ENCODE assay signal across 1 cellular context in genomic region chr17:61454095-61454931, GRCh38.
TF ChIP-seq lines count a peak whose summit lies in the region.

No MANE protein-coding gene starts in this region.

TF ChIP-seq in GM12878, 131 proteins besides CTCF, POLR2A, EP300 and RAD21:
- no peak for TF ChIP-seq IRF5 (IDR thresholded peaks at IDR 0.05; ENCODE audit: borderline replicate concordance)
- TF ChIP-seq BACH1 (IDR thresholded peaks at IDR 0.05; ENCODE audit: borderline replicate concordance), result no peak
- peak; percentile 75 for TF ChIP-seq SUZ12 (IDR thresholded peaks at IDR 0.05; ENCODE audit: unreplicated experiment)
- no peak for TF ChIP-seq SPI1 (IDR thresholded peaks at IDR 0.05; ENCODE audit: borderline replicate concordance, insufficient read depth, low read depth, low read length)
- no peak for TF ChIP-seq BHLHE40 (IDR thresholded peaks at IDR 0.05; ENCODE audit: borderline replicate concordance in 1 of 2, low read depth in 2 of 2, low read length in 1 of 2)
- no peak for TF ChIP-seq TCF12 (IDR thresholded peaks at IDR 0.05; ENCODE audit: low read depth, low read length)
TF ChIP-seq in GM12878: peak in this region for 1.
